ENCODE assay signal across 2 cellular contexts in genomic region chr11:46352063-46352841, GRCh38.
TF ChIP-seq lines count a peak whose summit lies in the region.

No MANE protein-coding gene starts in this region.

TF ChIP-seq in HCT116, 20 proteins besides CTCF, POLR2A, EP300 and RAD21 (continued from another document):
- TF ChIP-seq ELF1 (IDR thresholded peaks at IDR 0.05; ENCODE audit: borderline replicate concordance, low read depth) (no peak), FOSL1 (IDR thresholded peaks at IDR 0.05; ENCODE audit: low read depth) (no peak), CBX3 (IDR thresholded peaks at IDR 0.05; ENCODE audit: low read depth) (no peak), SRF (IDR thresholded peaks at IDR 0.05; ENCODE audit: low read depth) (no peak), POLR2AphosphoS5 (IDR thresholded peaks at IDR 0.05; ENCODE audit: low read depth, low read length) (no peak), ZFX (IDR thresholded peaks at IDR 0.05) (no peak), SIN3A (IDR thresholded peaks at IDR 0.05; ENCODE audit: low read depth) (no peak), YY1 (IDR thresholded peaks at IDR 0.05; ENCODE audit: extremely low read depth, insufficient replicate concordance, low read depth, low read length) (no peak), MAX (IDR thresholded peaks at IDR 0.05) (no peak), EGR1 (IDR thresholded peaks at IDR 0.05; ENCODE audit: low read depth) (no peak), EZH2 (IDR thresholded peaks at IDR 0.05) (no peak), ZBTB33 (IDR thresholded peaks at IDR 0.05; ENCODE audit: extremely low read depth, insufficient replicate concordance, low read length) (no peak)

TF ChIP-seq in WTC11, 78 proteins besides CTCF, POLR2A, EP300 and RAD21 (continued from another document):
- TF ChIP-seq ZNF281 (CRISPR knock-in tag; IDR thresholded peaks at IDR 0.05) (no peak), CBFB (CRISPR knock-in tag; IDR thresholded peaks at IDR 0.05; ENCODE audit: low read depth) (no peak), MAX (CRISPR knock-in tag; IDR thresholded peaks at IDR 0.05) (peak; percentile 53; the same call in 1 of the 2 replicates), ZBTB21 (CRISPR knock-in tag; IDR thresholded peaks at IDR 0.05; ENCODE audit: borderline replicate concordance) (no peak), ZNF671 (CRISPR knock-in tag; IDR thresholded peaks at IDR 0.05) (no peak), MLX (CRISPR knock-in tag; IDR thresholded peaks at IDR 0.05) (no peak), SP1 (CRISPR knock-in tag; conservative IDR thresholded peaks at IDR 0.05) (0 out of 2 replicates have a peak, but pooled peaks have one; percentile 47), AR (CRISPR knock-in tag; IDR thresholded peaks at IDR 0.05) (no peak), HMGXB4 (CRISPR knock-in tag; IDR thresholded peaks at IDR 0.05) (no peak), E2F1 (CRISPR knock-in tag; IDR thresholded peaks at IDR 0.05) (no peak), ZNF263 (CRISPR knock-in tag; IDR thresholded peaks at IDR 0.05; ENCODE audit: low read depth) (no peak), ZNF425 (CRISPR knock-in tag; conservative IDR thresholded peaks at IDR 0.05) (no peak), NFYB (CRISPR knock-in tag; conservative IDR thresholded peaks at IDR 0.05; ENCODE audit: low read depth) (0 out of 2 replicates have a peak, but pooled peaks have one; percentile 13), GABPB1 (CRISPR knock-in tag; IDR thresholded peaks at IDR 0.05) (peak; percentile 47; the same call in 1 of the 2 replicates), FOXP1 (CRISPR knock-in tag; IDR thresholded peaks at IDR 0.05; ENCODE audit: borderline replicate concordance) (peak; percentile 71; the same call in 1 of the 2 replicates), NR3C1 (CRISPR knock-in tag; conservative IDR thresholded peaks at IDR 0.05; ENCODE audit: low read depth) (no peak), USF1 (CRISPR knock-in tag; IDR thresholded peaks at IDR 0.05) (peak; percentile 16; the same call in 1 of the 2 replicates), ZBTB43 (CRISPR knock-in tag; IDR thresholded peaks at IDR 0.05) (no peak), IRF1 (CRISPR knock-in tag; IDR thresholded peaks at IDR 0.05) (no peak)
